21 cellular contexts compared by ENCODE assay signal in the genomic region with DNA sequence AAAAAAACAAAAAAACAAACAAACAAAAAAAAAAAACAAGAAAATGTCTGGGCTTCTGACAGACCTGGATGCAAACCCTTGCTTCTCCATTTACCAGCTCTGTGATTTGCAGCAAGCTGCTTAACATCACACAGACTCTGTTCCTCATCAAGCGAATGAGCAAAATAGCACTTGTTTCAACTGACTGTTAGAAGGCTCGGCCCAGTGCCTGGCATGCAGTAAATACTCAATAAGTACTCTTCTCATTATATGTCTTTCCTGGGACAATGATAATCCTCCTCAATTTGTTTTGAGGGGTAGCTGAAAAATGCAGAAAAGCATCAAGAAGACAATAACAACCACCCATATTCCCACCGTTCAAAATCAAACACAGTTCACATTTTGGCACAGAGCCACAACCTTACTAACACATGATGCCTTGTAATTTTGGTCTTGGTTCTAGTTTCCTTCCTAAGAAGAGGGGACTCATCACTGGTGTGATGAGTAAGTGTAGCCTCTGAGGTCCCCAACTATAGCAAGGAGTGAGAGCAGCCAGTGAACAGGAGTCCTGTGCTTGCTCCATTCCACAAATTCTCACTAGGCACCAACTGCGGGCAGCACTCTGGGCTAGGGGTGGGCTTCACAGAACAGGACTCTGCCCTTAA.
DNase-seq lines count a peak whose midpoint lies in the region; ATAC-seq lines count a peak whose summit lies in the region.
"Had no signal": no experiment of that assay in that cellular context is flagged by ENCODE, and none has a peak within 500 bp of the region (broad histone marks: within the 10 kb centered on the region; RNA-seq: fewer than 3 reads in every experiment).

No MANE protein-coding gene starts in this region.

- no peaks in the 10 kb centered on the region for H3K27me3 ChIP-seq in layer of hippocampus (ENCODE audit: control insufficient read depth, insufficient read depth, low read length)
- H3K27me3 ChIP-seq: ovary, uterus had no signal

- DNase-seq in stimulated activated CD4-positive, alpha-beta T cell treated with anti-CD3 and anti-CD28 coated beads, Interleukin-15, amount 100 ng/mL, for 24 hours = peak; percentile 16
- DNase-seq in stimulated activated CD4-positive, alpha-beta T cell treated with anti-CD3 and anti-CD28 coated beads, Interleukin-4, amount 100 ng/mL, for 24 hours = no peak
- peak; percentile 34 to 38 for DNase-seq in activated T-cell treated with anti-CD3 and anti-CD28 coated beads, Interleukin-2, amount 50 U/mL, for 72 hours
- DNase-seq in ureter (ENCODE audit: low spot score) (no peak), HT-29 (ENCODE audit: low spot score) (no peak)
- DNase-seq in stimulated activated naive B cell treated with anti-CD40 and anti-IgM and Interleukin-4, amounts not matched to agents 10 μg/mL and 1 μg/mL and 100 μg/mL, for 72 hours = no peak
- DNase-seq: activated CD8-positive, alpha-beta memory T cell treated with anti-CD3 and anti-CD28 coated beads for 24 hours; activated gamma-delta T cell; amniotic stem cell; CD8-positive, alpha-beta memory T cell; central memory CD4-positive, alpha-beta T cell; DMS79; left ventricle myocardium inferior; NCI-H146; NCI-H345; ovary; Right ventricle myocardium superior; stimulated activated naive CD4-positive, alpha-beta T cell treated with Interleukin-2 at 50 U/mL for 16 hours; uterus had no signal

- peaks cover 37% of the 10 kb centered on the region for H3K4me1 Mint-ChIP-seq in activated T-cell treated with anti-CD3 and anti-CD28 coated beads, Interleukin-2, amount 50 U/mL, for 72 hours (ENCODE audit: low read depth)
- H3K4me1 Mint-ChIP-seq in stimulated activated naive B cell treated with anti-CD40 and anti-IgM and Interleukin-4, amounts not matched to agents 10 μg/mL and 1 μg/mL and 100 μg/mL, for 72 hours = peaks cover 12 to 18% of the 10 kb centered on the region in 2 donors

- H3K27me3 Mint-ChIP-seq in activated T-cell treated with anti-CD3 and anti-CD28 coated beads, Interleukin-2, amount 50 U/mL, for 72 hours (ENCODE audit: low read depth) = no peaks in the 10 kb centered on the region
- H3K27me3 Mint-ChIP-seq in stimulated activated naive B cell treated with anti-CD40 and anti-IgM and Interleukin-4, amounts not matched to agents 10 μg/mL and 1 μg/mL and 100 μg/mL, for 72 hours = peaks cover 0 to 4% of the 10 kb centered on the region in 2 donors

- H3K9me3 Mint-ChIP-seq in activated T-cell treated with anti-CD3 and anti-CD28 coated beads, Interleukin-2, amount 50 U/mL, for 72 hours = no peaks in the 10 kb centered on the region
- no peaks in the 10 kb centered on the region for H3K9me3 Mint-ChIP-seq in stimulated activated naive B cell treated with anti-CD40 and anti-IgM and Interleukin-4, amounts not matched to agents 10 μg/mL and 1 μg/mL and 100 μg/mL, for 72 hours

- ATAC-seq in activated T-cell treated with anti-CD3 and anti-CD28 coated beads, Interleukin-2, amount 50 U/mL, for 72 hours (replicated peaks in 1 of 2) = peak; percentile 50 to 61
- no peak for ATAC-seq in stimulated activated naive B cell treated with anti-CD40 and anti-IgM and Interleukin-4, amounts not matched to agents 10 μg/mL and 1 μg/mL and 100 μg/mL, for 72 hours (replicated peaks)
- no peak for ATAC-seq in esophagus mucosa

- no peak overlapping the region for H3K27ac Mint-ChIP-seq in activated T-cell treated with anti-CD3 and anti-CD28 coated beads, Interleukin-2, amount 50 U/mL, for 72 hours
- H3K27ac Mint-ChIP-seq in stimulated activated naive B cell treated with anti-CD40 and anti-IgM and Interleukin-4, amounts not matched to agents 10 μg/mL and 1 μg/mL and 100 μg/mL, for 72 hours = no peak overlapping the region

- peak overlapping the region; percentile 27 for H3K27ac ChIP-seq in layer of hippocampus (ENCODE audit: low read depth, low read length)
- H3K27ac ChIP-seq: left ventricle myocardium inferior, ovary, uterus had no signal

- H3K4me3 Mint-ChIP-seq in activated T-cell treated with anti-CD3 and anti-CD28 coated beads, Interleukin-2, amount 50 U/mL, for 72 hours = peak overlapping the region; percentile 1 to 42
- no peak overlapping the region for H3K4me3 Mint-ChIP-seq in stimulated activated naive B cell treated with anti-CD40 and anti-IgM and Interleukin-4, amounts not matched to agents 10 μg/mL and 1 μg/mL and 100 μg/mL, for 72 hours

- H3K36me3 Mint-ChIP-seq in activated T-cell treated with anti-CD3 and anti-CD28 coated beads, Interleukin-2, amount 50 U/mL, for 72 hours (ENCODE audit: insufficient read depth in 2 of 2) = no peaks in the 10 kb centered on the region
- H3K36me3 Mint-ChIP-seq in stimulated activated naive B cell treated with anti-CD40 and anti-IgM and Interleukin-4, amounts not matched to agents 10 μg/mL and 1 μg/mL and 100 μg/mL, for 72 hours = no peaks in the 10 kb centered on the region
- H3K36me3 Mint-ChIP-seq: CD8-positive, alpha-beta memory T cell had no signal

Comparison
In these comparisons a context has a peak if more than half of its experiments do, and no peak if none do; other contexts are left out.
1. DNase-seq: peak in stimulated activated CD4-positive, alpha-beta T cell treated with anti-CD3 and anti-CD28 coated beads, Interleukin-15, amount 100 ng/mL, for 24 hours (single experiment) and activated T-cell treated with anti-CD3 and anti-CD28 coated beads, Interleukin-2, amount 50 U/mL, for 72 hours (2 of 2); none in stimulated activated CD4-positive, alpha-beta T cell treated with anti-CD3 and anti-CD28 coated beads, Interleukin-4, amount 100 ng/mL, for 24 hours (single experiment), ureter (single experiment), HT-29 (single experiment) and stimulated activated naive B cell treated with anti-CD40 and anti-IgM and Interleukin-4, amounts not matched to agents 10 μg/mL and 1 μg/mL and 100 μg/mL, for 72 hours (single experiment).
2. ATAC-seq: peak in activated T-cell treated with anti-CD3 and anti-CD28 coated beads, Interleukin-2, amount 50 U/mL, for 72 hours (2 of 2); none in stimulated activated naive B cell treated with anti-CD40 and anti-IgM and Interleukin-4, amounts not matched to agents 10 μg/mL and 1 μg/mL and 100 μg/mL, for 72 hours (0 of 2) and esophagus mucosa (single experiment).
3. H3K4me3 Mint-ChIP-seq: peak in activated T-cell treated with anti-CD3 and anti-CD28 coated beads, Interleukin-2, amount 50 U/mL, for 72 hours (2 of 2); none in stimulated activated naive B cell treated with anti-CD40 and anti-IgM and Interleukin-4, amounts not matched to agents 10 μg/mL and 1 μg/mL and 100 μg/mL, for 72 hours (0 of 2).